ENCODE assay signal across 12 cellular contexts in the genomic region with DNA sequence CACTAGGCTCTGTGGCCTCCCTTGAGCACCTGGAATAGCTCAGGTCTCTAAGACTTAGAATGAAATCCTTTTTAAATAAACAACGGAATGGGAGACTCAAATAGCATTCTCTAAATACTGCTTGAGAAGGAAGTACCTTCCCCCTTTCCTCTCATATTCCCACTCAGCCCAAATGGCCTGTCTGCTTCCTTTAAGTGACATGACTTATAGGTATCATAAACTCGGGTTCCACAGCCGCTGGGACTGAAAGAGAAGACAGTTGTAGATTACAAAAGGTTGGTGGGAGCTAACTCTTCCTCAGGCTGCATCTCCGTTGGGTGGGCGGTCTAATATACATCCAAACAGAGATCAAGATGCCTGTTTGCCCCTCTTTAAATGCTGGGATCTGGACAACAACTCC.
"Had no signal": no experiment of that assay in that cellular context is flagged by ENCODE, and none has a peak within 500 bp of the region (broad histone marks: within the 10 kb centered on the region; RNA-seq: fewer than 3 reads in every experiment).

No MANE protein-coding gene starts in this region.

- DNase-seq: activated CD4-positive, alpha-beta T cell treated with anti-CD3 and anti-CD28 coated beads, Interleukin-2, amount 50 U/mL, for 1 hour; activated T-cell treated with anti-CD3 and anti-CD28 coated beads, Interleukin-2, amount 50 U/mL, for 1 hour; cortex of kidney; effector CD8-positive, alpha-beta T cell; immature natural killer cell; left colon; posterior cingulate gyrus had no signal

- H3K27me3 ChIP-seq: right atrium auricular region, tibial nerve had no signal

- H3K9me3 ChIP-seq: neutrophil had no signal

- H3K36me3 ChIP-seq: neutrophil, right atrium auricular region, tibial nerve had no signal

- H3K27ac Mint-ChIP-seq: activated naive CD4-positive, alpha-beta T cell treated with anti-CD3 and anti-CD28 coated beads, Interleukin-2, amount 50 U/mL, for 24 hours; immature natural killer cell; memory B cell had no signal

- H3K27ac ChIP-seq: neutrophil had no signal
